In the genomic region with DNA sequence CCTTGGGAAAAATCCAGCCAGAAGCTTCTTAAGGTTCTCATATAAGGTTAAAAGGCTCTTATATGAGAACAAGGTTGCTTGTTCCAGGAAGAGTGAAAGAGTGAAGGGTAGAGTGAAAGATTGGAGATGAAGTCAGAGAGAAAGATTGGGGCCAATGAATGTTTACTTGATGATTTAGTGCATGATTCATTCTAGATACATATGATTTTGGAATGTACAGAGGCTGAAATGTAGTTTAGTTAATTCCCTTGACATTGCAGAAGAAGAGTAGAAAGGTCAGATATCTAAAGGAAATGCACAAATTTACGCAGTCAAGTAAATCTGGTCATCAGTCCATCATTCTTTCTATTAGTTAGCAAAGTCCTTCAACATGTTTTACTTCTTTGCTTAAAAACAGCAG, we compare ENCODE assay signal across 1 cellular context.
TF ChIP-seq lines count a peak whose summit lies in the region.

No MANE protein-coding gene starts in this region.

TF ChIP-seq in SK-N-SH treated with all-trans-retinoic acid at 6 μM for 48 hours, 23 proteins besides CTCF, POLR2A, EP300 and RAD21 (continued from another document):
- no peak for TF ChIP-seq CREB5 (CRISPR knock-in tag; IDR thresholded peaks at IDR 0.05; ENCODE audit: low read depth)
- TF ChIP-seq OSR1 (CRISPR knock-in tag; IDR thresholded peaks at IDR 0.05): no peak
- TF ChIP-seq, protein P1, sequence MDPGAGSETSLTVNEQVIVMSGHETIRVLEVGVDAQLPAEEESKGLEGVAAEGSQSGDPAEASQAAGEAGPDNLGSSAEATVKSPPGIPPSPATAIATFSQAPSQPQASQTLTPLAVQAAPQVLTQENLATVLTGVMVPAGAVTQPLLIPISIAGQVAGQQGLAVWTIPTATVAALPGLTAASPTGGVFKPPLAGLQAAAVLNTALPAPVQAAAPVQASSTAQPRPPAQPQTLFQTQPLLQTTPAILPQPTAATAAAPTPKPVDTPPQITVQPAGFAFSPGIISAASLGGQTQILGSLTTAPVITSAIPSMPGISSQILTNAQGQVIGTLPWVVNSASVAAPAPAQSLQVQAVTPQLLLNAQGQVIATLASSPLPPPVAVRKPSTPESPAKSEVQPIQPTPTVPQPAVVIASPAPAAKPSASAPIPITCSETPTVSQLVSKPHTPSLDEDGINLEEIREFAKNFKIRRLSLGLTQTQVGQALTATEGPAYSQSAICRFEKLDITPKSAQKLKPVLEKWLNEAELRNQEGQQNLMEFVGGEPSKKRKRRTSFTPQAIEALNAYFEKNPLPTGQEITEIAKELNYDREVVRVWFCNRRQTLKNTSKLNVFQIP (CRISPR knock-in tag; IDR thresholded peaks at IDR 0.05; ENCODE audit: borderline replicate concordance, low read depth): no peak
- TF ChIP-seq ZFP3 (CRISPR knock-in tag; IDR thresholded peaks at IDR 0.05): no peak
- TF ChIP-seq ZFP30 (CRISPR knock-in tag; IDR thresholded peaks at IDR 0.05): no peak
- TF ChIP-seq ZNF70 (CRISPR knock-in tag; IDR thresholded peaks at IDR 0.05): no peak
- no peak for TF ChIP-seq RARB (CRISPR knock-in tag; IDR thresholded peaks at IDR 0.05)
- no peak for TF ChIP-seq PPARA (CRISPR knock-in tag; IDR thresholded peaks at IDR 0.05; ENCODE audit: borderline replicate concordance)
- TF ChIP-seq TSHZ2 (CRISPR knock-in tag; IDR thresholded peaks at IDR 0.05): no peak
